15 cellular contexts compared by ENCODE assay signal in genomic region chr1:161840363-161840762, GRCh38.
"Had no signal": no experiment of that assay in that cellular context is flagged by ENCODE, and none has a peak within 500 bp of the region (broad histone marks: within the 10 kb centered on the region; RNA-seq: fewer than 3 reads in every experiment).

No MANE protein-coding gene starts in this region.

- H3K4me1 Mint-ChIP-seq: neural progenitor cell had no signal

- H3K9me3 ChIP-seq: breast epithelium, gastroesophageal sphincter, ovary had no signal

- H2AFZ ChIP-seq: neural progenitor cell had no signal

- H3K4me2 ChIP-seq: neural progenitor cell had no signal

- H3K9me3 Mint-ChIP-seq: activated naive CD4-positive, alpha-beta T cell treated with anti-CD3 and anti-CD28 coated beads, Interleukin-2, amount 50 U/mL, for 24 hours; neural progenitor cell; stimulated activated naive CD8-positive, alpha-beta T cell treated with anti-CD3 and anti-CD28 coated beads, Interleukin-15, Interleukin-2, amounts not matched to agents 100 ng/mL and 50 ng/mL, for 24 hours had no signal

- DNase-seq: activated effector memory CD4-positive, alpha-beta T cell treated with Interleukin-2 at 50 U/mL for 16 hours; amygdala; kidney; left ventricle myocardium superior; mesendoderm; ovary; stimulated activated CD4-positive, alpha-beta T cell treated with anti-CD3 and anti-CD28 coated beads, Interleukin-2, amount 100 ng/mL, for 48 hours; T-helper 2 cell had no signal

- H3K27me3 Mint-ChIP-seq: activated naive CD4-positive, alpha-beta T cell treated with anti-CD3 and anti-CD28 coated beads, Interleukin-2, amount 50 U/mL, for 24 hours; stimulated activated naive CD8-positive, alpha-beta T cell treated with anti-CD3 and anti-CD28 coated beads, Interleukin-15, Interleukin-2, amounts not matched to agents 100 ng/mL and 50 ng/mL, for 24 hours had no signal

- H3K4me3 Mint-ChIP-seq: activated naive CD4-positive, alpha-beta T cell treated with anti-CD3 and anti-CD28 coated beads, Interleukin-2, amount 50 U/mL, for 24 hours; neural progenitor cell; stimulated activated naive CD8-positive, alpha-beta T cell treated with anti-CD3 and anti-CD28 coated beads, Interleukin-15, Interleukin-2, amounts not matched to agents 100 ng/mL and 50 ng/mL, for 24 hours had no signal

- ATAC-seq: activated CD4-positive, CD25-positive, alpha-beta regulatory T cell treated with anti-CD3 and anti-CD28 coated beads, Interleukin-2, amount 50 U/mL, for 24 hours; esophagus mucosa; gastroesophageal sphincter; left ventricle myocardium superior had no signal

- H3K27ac ChIP-seq: gastroesophageal sphincter, neural progenitor cell, ovary had no signal

- H3K36me3 ChIP-seq: breast epithelium, neural progenitor cell, ovary had no signal

- H3K27me3 ChIP-seq: breast epithelium, gastroesophageal sphincter, neural progenitor cell, ovary had no signal

- H3K4me3 ChIP-seq: breast epithelium, gastroesophageal sphincter, neural progenitor cell, ovary had no signal

- H3K4me1 ChIP-seq: breast epithelium, neural progenitor cell had no signal

- H3K9ac ChIP-seq: neural progenitor cell had no signal

- H3K27ac Mint-ChIP-seq: activated naive CD4-positive, alpha-beta T cell treated with anti-CD3 and anti-CD28 coated beads, Interleukin-2, amount 50 U/mL, for 24 hours had no signal
